ENCODE assay signal across 13 cellular contexts in genomic region chr2:101485856-101486255, GRCh38. TPM values are rescaled to one million over a fixed set of nuclear protein-coding genes. Genes with fewer than 3 reads are reported as not detected.
"Had no signal": no experiment of that assay in that cellular context is flagged by ENCODE, and none has a peak within 500 bp of the region (broad histone marks: within the 10 kb centered on the region; RNA-seq: fewer than 3 reads in every experiment).

No MANE protein-coding gene starts in this region.

- H3K27ac Mint-ChIP-seq: stimulated activated effector memory CD8-positive, alpha-beta T cell treated with anti-CD3 and anti-CD28 coated beads, Interleukin-12 subunit alpha, Interleukin-12 subunit beta, amount 100 ng/mL, for 72 hours had no signal

- H3K27me3 ChIP-seq: adrenal gland, colonic mucosa, gastrocnemius medialis had no signal

- H3K9me2 ChIP-seq: SK-N-SH had no signal

- DNase-seq: activated gamma-delta T cell; activated T-cell treated with anti-CD3 and anti-CD28 coated beads for 4 hours; adrenal gland; caudate nucleus; colonic mucosa; effector CD4-positive, alpha-beta T cell; gastrocnemius medialis; heart right ventricle; kidney; SK-N-SH; trophoblast cell had no signal

- ATAC-seq: gastrocnemius medialis had no signal

- H3K27ac ChIP-seq: adrenal gland, colonic mucosa, epithelial cell of prostate, gastrocnemius medialis had no signal

- H3K4me1 ChIP-seq: adrenal gland, colonic mucosa, gastrocnemius medialis had no signal

- H3K36me3 ChIP-seq: adrenal gland, colonic mucosa, gastrocnemius medialis, heart right ventricle had no signal

- H3K36me3 Mint-ChIP-seq: stimulated activated effector memory CD8-positive, alpha-beta T cell treated with anti-CD3 and anti-CD28 coated beads, Interleukin-12 subunit alpha, Interleukin-12 subunit beta, amount 100 ng/mL, for 72 hours had no signal

- H3K4me3 ChIP-seq: adrenal gland, colonic mucosa, gastrocnemius medialis, heart right ventricle had no signal

- H3K4me3 Mint-ChIP-seq: stimulated activated effector memory CD8-positive, alpha-beta T cell treated with anti-CD3 and anti-CD28 coated beads, Interleukin-12 subunit alpha, Interleukin-12 subunit beta, amount 100 ng/mL, for 72 hours had no signal

- H3K4me2 ChIP-seq: SK-N-SH had no signal

- H3K9me3 Mint-ChIP-seq: stimulated activated effector memory CD8-positive, alpha-beta T cell treated with anti-CD3 and anti-CD28 coated beads, Interleukin-12 subunit alpha, Interleukin-12 subunit beta, amount 100 ng/mL, for 72 hours had no signal

RNA-seq across cellular contexts. Expression of gene RFX8, which starts 10.9 kb away (rescaled TPM):
- total RNA-seq: colonic mucosa had no signal
